In the genomic region with DNA sequence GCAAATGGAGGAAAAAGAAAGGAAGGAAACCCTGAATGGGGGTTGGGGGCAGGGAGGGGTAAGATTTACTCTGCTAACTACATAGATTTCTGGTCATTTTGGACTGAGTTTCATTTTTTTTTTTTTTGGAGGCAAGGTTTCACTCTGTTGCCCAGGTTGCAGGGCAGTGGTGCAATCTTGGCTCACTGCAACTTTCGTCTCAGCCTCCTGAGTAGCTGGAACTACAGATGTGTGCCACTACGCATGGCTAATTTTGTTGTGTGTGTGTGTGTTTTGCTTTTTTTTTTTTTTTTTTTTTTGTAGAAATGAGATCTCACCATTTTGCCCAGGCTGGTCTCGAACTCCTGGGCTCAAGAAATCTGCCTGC, we compare ENCODE assay signal across 16 cellular contexts.
DNase-seq lines count a peak whose midpoint lies in the region; ATAC-seq and TF ChIP-seq lines count a peak whose summit lies in the region.
"Had no signal": no experiment of that assay in that cellular context is flagged by ENCODE, and none has a peak within 500 bp of the region (broad histone marks: within the 10 kb centered on the region; RNA-seq: fewer than 3 reads in every experiment).

No MANE protein-coding gene starts in this region.

- no peak overlapping the region for H3K27ac Mint-ChIP-seq in activated CD8-positive, alpha-beta memory T cell treated with anti-CD3 and anti-CD28 coated beads, Interleukin-2, amount 10 ng/mL, durations not matched to agents 7 days and 5 days
- H3K27ac Mint-ChIP-seq: naive thymus-derived CD4-positive, alpha-beta T cell; T-helper 1 cell treated with Interleukin-12 subunit alpha and Interleukin-12 subunit beta and Interleukin-4 antibody, amounts not matched to agents 30 μg/mL and 1 μg/mL, for 36 hours had no signal

- H3K4me3 Mint-ChIP-seq in activated CD8-positive, alpha-beta memory T cell treated with anti-CD3 and anti-CD28 coated beads, Interleukin-2, amount 10 ng/mL, durations not matched to agents 7 days and 5 days: no peak overlapping the region
- H3K4me3 Mint-ChIP-seq: naive thymus-derived CD4-positive, alpha-beta T cell; T-helper 1 cell treated with Interleukin-12 subunit alpha and Interleukin-12 subunit beta and Interleukin-4 antibody, amounts not matched to agents 30 μg/mL and 1 μg/mL, for 36 hours had no signal

- H3K4me3 ChIP-seq in ACC112 (ENCODE audit: low read depth, low read length): peak overlapping the region; percentile 1; the same call in 1 of the 2 replicates
- H3K4me3 ChIP-seq: K562 had no signal

- peaks cover 6% of the 10 kb centered on the region; the same call in 1 of the 2 replicates for H3K36me3 ChIP-seq in ACC112 (ENCODE audit: insufficient read depth, low read length)

- CTCF ChIA-PET in RWPE1 (lab: Yijun Ruan, JAX): interaction anchor here (0.6 to 1.2 kb wide), 4 partner anchors 14 to 304 kb away, joined by 4 to 7 read pairs (median 4); no protein-coding TSS in a partner anchor
- CTCF ChIA-PET in activated CD8-positive, alpha-beta memory T cell treated with anti-CD3 and anti-CD28 coated beads, Interleukin-2, amount 10 ng/mL, durations not matched to agents 7 days and 5 days (lab: Charles Lee): interaction anchor here (1.2 kb wide), 1 partner anchor 13 kb away, joined by 4 read pairs; no protein-coding TSS in a partner anchor

- no peaks in the 10 kb centered on the region for H3K27me3 Mint-ChIP-seq in activated CD8-positive, alpha-beta memory T cell treated with anti-CD3 and anti-CD28 coated beads, Interleukin-2, amount 10 ng/mL, durations not matched to agents 7 days and 5 days

- H3K27ac ChIP-seq in ACC112 (ENCODE audit: low read depth, low read length): peak overlapping the region; percentile 96
- peak overlapping the region; percentile 76 for H3K27ac ChIP-seq in RWPE1
- peak overlapping the region; percentile 81 for H3K27ac ChIP-seq in foreskin keratinocyte

- peaks cover 66% of the 10 kb centered on the region for H3K4me1 ChIP-seq in ACC112 (ENCODE audit: control insufficient read depth, insufficient read depth, low read length, unreplicated experiment)
- H3K4me1 ChIP-seq in foreskin keratinocyte: peaks cover 46% of the 10 kb centered on the region

- H2AFZ ChIP-seq in ACC112 (ENCODE audit: low read length, unreplicated experiment): no peak overlapping the region

- H3K27me3 ChIP-seq in ACC112 (ENCODE audit: insufficient read depth, low read length) (no peaks in the 10 kb centered on the region), foreskin keratinocyte (no peaks in the 10 kb centered on the region)

- H3K79me2 ChIP-seq in ACC112 (ENCODE audit: control insufficient read depth, insufficient read depth, low read length, unreplicated experiment): peaks cover 34% of the 10 kb centered on the region

- ATAC-seq in GM19395 (IDR thresholded peaks at IDR 0.05; ENCODE audit: unreplicated experiment) (peak; percentile 8), foreskin keratinocyte (no peak), GM18517 (IDR thresholded peaks at IDR 0.05; ENCODE audit: unreplicated experiment) (no peak), GM21825 (IDR thresholded peaks at IDR 0.05; ENCODE audit: unreplicated experiment) (no peak), GM18867 (IDR thresholded peaks at IDR 0.05; ENCODE audit: unreplicated experiment) (no peak)
- no peak for ATAC-seq in activated CD8-positive, alpha-beta memory T cell treated with anti-CD3 and anti-CD28 coated beads, Interleukin-2, amount 10 ng/mL, durations not matched to agents 7 days and 5 days
- ATAC-seq: K562 had no signal

- DNase-seq in RWPE1 (ENCODE audit: low spot score): no peak
- no peak for DNase-seq in foreskin keratinocyte
- DNase-seq in activated CD8-positive, alpha-beta memory T cell treated with anti-CD3 and anti-CD28 coated beads, Interleukin-2, amount 10 ng/mL, durations not matched to agents 7 days and 5 days: no peak
- DNase-seq: activated CD4-positive, CD25-positive, alpha-beta regulatory T cell; Calu3; naive thymus-derived CD4-positive, alpha-beta T cell; NCI-H1436 treated with DMSO at 0.1 percent for 48 hours; NCI-H2227 treated with DMSO at 0.1 percent for 48 hours; stimulated activated CD4-positive, alpha-beta T cell treated with anti-CD3 and anti-CD28 coated beads, Interleukin-1b, Interleukin-23, amount 100 ng/mL, for 48 hours had no signal

- no peaks in the 10 kb centered on the region for H3K9me3 Mint-ChIP-seq in activated CD8-positive, alpha-beta memory T cell treated with anti-CD3 and anti-CD28 coated beads, Interleukin-2, amount 10 ng/mL, durations not matched to agents 7 days and 5 days (ENCODE audit: low read depth)
- H3K9me3 Mint-ChIP-seq: T-helper 1 cell treated with Interleukin-12 subunit alpha and Interleukin-12 subunit beta and Interleukin-4 antibody, amounts not matched to agents 30 μg/mL and 1 μg/mL, for 36 hours had no signal

- no peak for TF ChIP-seq CTCF in RWPE1 (conservative IDR thresholded peaks at IDR 0.05; ENCODE audit: low read depth)
- TF ChIP-seq CTCF in foreskin keratinocyte (conservative IDR thresholded peaks at IDR 0.05): no peak

- POLR2A ChIA-PET in RWPE1 (lab: Yijun Ruan, JAX; ENCODE audit: low non-redundant PET): no interaction called here

- H3K4me1 Mint-ChIP-seq in activated CD8-positive, alpha-beta memory T cell treated with anti-CD3 and anti-CD28 coated beads, Interleukin-2, amount 10 ng/mL, durations not matched to agents 7 days and 5 days: no peaks in the 10 kb centered on the region

- no peaks in the 10 kb centered on the region for H3K36me3 Mint-ChIP-seq in activated CD8-positive, alpha-beta memory T cell treated with anti-CD3 and anti-CD28 coated beads, Interleukin-2, amount 10 ng/mL, durations not matched to agents 7 days and 5 days
- H3K36me3 Mint-ChIP-seq: naive thymus-derived CD4-positive, alpha-beta T cell had no signal
